8 cellular contexts compared by ENCODE assay signal in the genomic region with DNA sequence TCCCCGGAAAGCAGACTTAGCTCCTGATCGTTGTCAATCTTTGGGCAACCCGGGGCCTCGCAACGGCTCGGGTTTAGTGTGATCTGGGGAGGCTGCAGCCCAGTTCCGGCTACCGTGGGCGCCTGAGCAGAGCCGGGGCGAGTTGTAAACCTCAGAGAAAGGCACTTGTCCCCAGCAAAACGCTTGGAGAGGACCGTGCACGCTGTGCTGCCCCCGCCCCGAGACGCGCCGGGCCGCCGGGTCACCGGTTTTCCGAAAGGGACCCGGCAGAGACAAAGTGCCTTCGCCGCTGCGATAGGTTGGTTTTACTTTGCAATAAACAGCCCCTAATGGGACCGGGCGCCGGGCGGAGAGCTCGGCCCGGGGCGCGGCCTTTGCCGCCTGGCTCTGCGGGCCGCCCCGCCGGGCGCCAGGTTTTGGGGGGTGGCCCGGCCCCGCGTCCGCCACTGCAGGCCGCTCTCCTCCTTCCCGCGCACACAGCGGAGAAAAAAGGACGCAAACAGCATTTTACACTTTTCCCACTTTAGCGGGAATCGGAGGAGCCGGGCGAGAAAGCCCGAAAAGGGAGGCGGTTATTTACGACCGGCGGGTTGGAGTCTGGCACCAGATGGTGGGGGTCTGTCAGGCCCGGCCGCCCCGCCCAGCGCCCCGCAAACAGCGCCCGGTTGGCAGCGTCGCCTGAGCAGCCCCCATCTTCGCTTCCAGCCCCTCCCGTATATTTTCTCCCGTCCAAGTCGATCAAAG.
DNase-seq lines count a peak whose midpoint lies in the region; ATAC-seq and TF ChIP-seq lines count a peak whose summit lies in the region.

No MANE protein-coding gene starts in this region.

- ATAC-seq in GM18861 (IDR thresholded peaks at IDR 0.05; ENCODE audit: unreplicated experiment) = peak; percentile 27
- peak; percentile 59 for ATAC-seq in HG02798 (IDR thresholded peaks at IDR 0.05; ENCODE audit: poor library complexity, unreplicated experiment)
- ATAC-seq in T-helper 17 cell = peak; percentile 54

- DNase-seq in T-helper 17 cell (peak in 2 of 3 donors; percentile 7 to 14), dermis blood vessel endothelial cell (peak; percentile 9), A172 (ENCODE audit: low spot score) (no peak), SHP77 treated with DMSO at 0.1 percent for 48 hours (lab: John Stamatoyannopoulos, UW) (no peak), C1 segment of cervical spinal cord (lab: John Stamatoyannopoulos, UW) (no peak)

- H3K27ac Mint-ChIP-seq in T-helper 17 cell = peak overlapping the region; percentile 71
- H3K27ac Mint-ChIP-seq in nephron = peak overlapping the region in 2 of 3 experiments; percentile 41 to 48

- no peak for TF ChIP-seq CTCF in nephron (IDR thresholded peaks at IDR 0.05; ENCODE audit: unreplicated experiment in 3 of 3)

- H3K36me3 Mint-ChIP-seq in T-helper 17 cell (ENCODE audit: low read depth) = peaks cover 5% of the 10 kb centered on the region
- no peaks in the 10 kb centered on the region for H3K36me3 Mint-ChIP-seq in nephron (ENCODE audit: low read depth)

- H3K4me1 Mint-ChIP-seq in T-helper 17 cell = peaks cover 18% of the 10 kb centered on the region
- H3K4me1 Mint-ChIP-seq in nephron = peaks cover 33% of the 10 kb centered on the region

- H3K4me3 Mint-ChIP-seq in T-helper 17 cell (peak overlapping the region; percentile 84), nephron (peak overlapping the region; percentile 81 to 83 (median 82))

- H3K9me3 Mint-ChIP-seq in nephron = no peaks in the 10 kb centered on the region

- H3K27me3 Mint-ChIP-seq in T-helper 17 cell = peaks cover 87% of the 10 kb centered on the region
- H3K27me3 Mint-ChIP-seq in nephron (ENCODE audit: low read depth) = peaks cover 86% of the 10 kb centered on the region

- no peaks in the 10 kb centered on the region for H3K9me3 ChIP-seq in T-helper 17 cell (ENCODE audit: control insufficient read depth, low read length, poor library complexity, severe bottlenecking)

Comparison
In these comparisons a context has a peak if more than half of its experiments do, and no peak if none do; other contexts are left out.
1. DNase-seq: peak in T-helper 17 cell (2 of 3) and dermis blood vessel endothelial cell (single experiment); none in A172 (single experiment), SHP77 treated with DMSO at 0.1 percent for 48 hours (single experiment) and C1 segment of cervical spinal cord (0 of 14).
2. Peak in every context shown above with its lines, with median percentiles within 50 percentile points of each other: ATAC-seq.